Comparison of ENCODE assay signal across 1 cellular context in the genomic region with DNA sequence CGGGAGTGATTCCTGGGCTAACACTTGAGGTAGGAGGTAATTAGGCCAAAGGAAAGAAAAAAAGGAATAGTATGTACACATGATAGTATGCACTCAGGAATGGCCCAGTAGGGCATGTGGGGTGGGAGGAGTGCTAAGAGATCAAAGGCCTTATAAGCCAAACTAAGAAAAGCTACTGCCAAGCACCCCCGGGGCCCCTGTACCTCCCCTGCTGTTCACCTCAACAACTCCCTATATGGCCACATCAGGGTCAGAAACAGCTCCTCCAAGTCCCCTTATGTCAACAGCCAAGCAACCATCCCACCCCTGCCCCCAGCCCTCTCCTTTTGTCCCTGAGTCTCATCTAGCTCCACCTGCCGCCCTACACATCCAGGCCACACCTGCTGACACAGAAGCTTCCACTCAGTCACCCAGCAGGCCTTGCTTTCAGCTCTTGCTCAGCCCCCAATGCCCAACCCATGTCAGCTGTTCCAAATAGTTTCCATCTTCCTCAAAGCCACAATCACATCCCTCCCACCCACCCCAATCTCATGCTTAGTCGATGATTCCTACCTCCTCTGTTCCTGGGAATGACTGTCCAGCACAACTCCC.
TF ChIP-seq lines count a peak whose summit lies in the region.

No MANE protein-coding gene starts in this region.

TF ChIP-seq in HepG2, 621 proteins besides CTCF, POLR2A, EP300 and RAD21 (continued from another document and continues in another):
- TF ChIP-seq, protein P1, sequence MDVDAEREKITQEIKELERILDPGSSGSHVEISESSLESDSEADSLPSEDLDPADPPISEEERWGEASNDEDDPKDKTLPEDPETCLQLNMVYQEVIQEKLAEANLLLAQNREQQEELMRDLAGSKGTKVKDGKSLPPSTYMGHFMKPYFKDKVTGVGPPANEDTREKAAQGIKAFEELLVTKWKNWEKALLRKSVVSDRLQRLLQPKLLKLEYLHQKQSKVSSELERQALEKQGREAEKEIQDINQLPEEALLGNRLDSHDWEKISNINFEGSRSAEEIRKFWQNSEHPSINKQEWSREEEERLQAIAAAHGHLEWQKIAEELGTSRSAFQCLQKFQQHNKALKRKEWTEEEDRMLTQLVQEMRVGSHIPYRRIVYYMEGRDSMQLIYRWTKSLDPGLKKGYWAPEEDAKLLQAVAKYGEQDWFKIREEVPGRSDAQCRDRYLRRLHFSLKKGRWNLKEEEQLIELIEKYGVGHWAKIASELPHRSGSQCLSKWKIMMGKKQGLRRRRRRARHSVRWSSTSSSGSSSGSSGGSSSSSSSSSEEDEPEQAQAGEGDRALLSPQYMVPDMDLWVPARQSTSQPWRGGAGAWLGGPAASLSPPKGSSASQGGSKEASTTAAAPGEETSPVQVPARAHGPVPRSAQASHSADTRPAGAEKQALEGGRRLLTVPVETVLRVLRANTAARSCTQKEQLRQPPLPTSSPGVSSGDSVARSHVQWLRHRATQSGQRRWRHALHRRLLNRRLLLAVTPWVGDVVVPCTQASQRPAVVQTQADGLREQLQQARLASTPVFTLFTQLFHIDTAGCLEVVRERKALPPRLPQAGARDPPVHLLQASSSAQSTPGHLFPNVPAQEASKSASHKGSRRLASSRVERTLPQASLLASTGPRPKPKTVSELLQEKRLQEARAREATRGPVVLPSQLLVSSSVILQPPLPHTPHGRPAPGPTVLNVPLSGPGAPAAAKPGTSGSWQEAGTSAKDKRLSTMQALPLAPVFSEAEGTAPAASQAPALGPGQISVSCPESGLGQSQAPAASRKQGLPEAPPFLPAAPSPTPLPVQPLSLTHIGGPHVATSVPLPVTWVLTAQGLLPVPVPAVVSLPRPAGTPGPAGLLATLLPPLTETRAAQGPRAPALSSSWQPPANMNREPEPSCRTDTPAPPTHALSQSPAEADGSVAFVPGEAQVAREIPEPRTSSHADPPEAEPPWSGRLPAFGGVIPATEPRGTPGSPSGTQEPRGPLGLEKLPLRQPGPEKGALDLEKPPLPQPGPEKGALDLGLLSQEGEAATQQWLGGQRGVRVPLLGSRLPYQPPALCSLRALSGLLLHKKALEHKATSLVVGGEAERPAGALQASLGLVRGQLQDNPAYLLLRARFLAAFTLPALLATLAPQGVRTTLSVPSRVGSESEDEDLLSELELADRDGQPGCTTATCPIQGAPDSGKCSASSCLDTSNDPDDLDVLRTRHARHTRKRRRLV (CRISPR knock-in tag; IDR thresholded peaks at IDR 0.05) = no peak
- TF ChIP-seq SRY (CRISPR knock-in tag; IDR thresholded peaks at IDR 0.05) (no peak), ZNF207 (IDR thresholded peaks at IDR 0.05; ENCODE audit: borderline replicate concordance) (no peak), TSC22D2 (CRISPR knock-in tag; IDR thresholded peaks at IDR 0.05; ENCODE audit: borderline replicate concordance) (no peak), MYPOP (CRISPR knock-in tag; IDR thresholded peaks at IDR 0.05) (no peak), ATF6 (CRISPR knock-in tag; conservative IDR thresholded peaks at IDR 0.05) (no peak), ZSCAN31 (CRISPR knock-in tag; IDR thresholded peaks at IDR 0.05; ENCODE audit: low read depth) (no peak), SP5 (CRISPR knock-in tag; IDR thresholded peaks at IDR 0.05; ENCODE audit: borderline replicate concordance, low read depth) (peak; percentile 57), ERF (CRISPR knock-in tag; IDR thresholded peaks at IDR 0.05) (no peak), NBN (conservative IDR thresholded peaks at IDR 0.05) (no peak), RARA (CRISPR knock-in tag; IDR thresholded peaks at IDR 0.05) (peak; percentile 17; the same call in 1 of the 2 replicates), HNRNPH1 (optimal IDR thresholded peaks at IDR 0.05; ENCODE audit: low read depth, low read length) (no peak), MTA1 (CRISPR knock-in tag; IDR thresholded peaks at IDR 0.05; ENCODE audit: borderline replicate concordance) (peak; percentile 62; the same call in 1 of the 2 replicates), ZFP41 (CRISPR knock-in tag; IDR thresholded peaks at IDR 0.05; ENCODE audit: borderline replicate concordance) (no peak), ZNF597 (CRISPR knock-in tag; IDR thresholded peaks at IDR 0.05) (no peak), NR2C2 (CRISPR knock-in tag; IDR thresholded peaks at IDR 0.05; ENCODE audit: borderline replicate concordance) (no peak), SIN3A (IDR thresholded peaks at IDR 0.05; ENCODE audit: borderline replicate concordance, low read depth, low read length) (no peak), SIX1 (CRISPR knock-in tag; IDR thresholded peaks at IDR 0.05; ENCODE audit: borderline replicate concordance) (0 out of 2 replicates have a peak, but pooled peaks have one; percentile 7), PAX8 (CRISPR knock-in tag; IDR thresholded peaks at IDR 0.05; ENCODE audit: borderline replicate concordance) (no peak), ZNF776 (CRISPR knock-in tag; IDR thresholded peaks at IDR 0.05) (no peak), ZFP90 (CRISPR knock-in tag; IDR thresholded peaks at IDR 0.05; ENCODE audit: borderline replicate concordance) (no peak), ZNF333 (CRISPR knock-in tag; IDR thresholded peaks at IDR 0.05; ENCODE audit: borderline replicate concordance) (no peak), NFE2L2 (IDR thresholded peaks at IDR 0.05; ENCODE audit: low read length) (no peak), CBX2 (IDR thresholded peaks at IDR 0.05; ENCODE audit: low read depth, low read length) (no peak), CBX2 (CRISPR knock-in tag; IDR thresholded peaks at IDR 0.05; ENCODE audit: low read depth) (no peak), EZH2 (conservative IDR thresholded peaks at IDR 0.05; ENCODE audit: low read depth, low read length) (no peak), TBP (CRISPR knock-in tag; IDR thresholded peaks at IDR 0.05) (no peak), GATAD2A (CRISPR knock-in tag; IDR thresholded peaks at IDR 0.05) (0 out of 2 replicates have a peak, but pooled peaks have one; percentile 27), JDP2 (CRISPR knock-in tag; IDR thresholded peaks at IDR 0.05; ENCODE audit: borderline replicate concordance) (no peak), ZNF644 (CRISPR knock-in tag; IDR thresholded peaks at IDR 0.05; ENCODE audit: low read depth) (0 out of 2 replicates have a peak, but pooled peaks have one; percentile 34), PTBP1 (IDR thresholded peaks at IDR 0.05; ENCODE audit: low read depth, low read length, poor library complexity, severe bottlenecking) (no peak), REST (IDR thresholded peaks at IDR 0.05; ENCODE audit: borderline replicate concordance in 1 of 2, low read depth in 1 of 2, low read length in 2 of 2) (no peak), ZMYM4 (CRISPR knock-in tag; IDR thresholded peaks at IDR 0.05) (peak; percentile 41; the same call in 1 of the 2 replicates), MLXIP (CRISPR knock-in tag; IDR thresholded peaks at IDR 0.05; ENCODE audit: borderline replicate concordance) (no peak)
- TF ChIP-seq, protein P2, sequence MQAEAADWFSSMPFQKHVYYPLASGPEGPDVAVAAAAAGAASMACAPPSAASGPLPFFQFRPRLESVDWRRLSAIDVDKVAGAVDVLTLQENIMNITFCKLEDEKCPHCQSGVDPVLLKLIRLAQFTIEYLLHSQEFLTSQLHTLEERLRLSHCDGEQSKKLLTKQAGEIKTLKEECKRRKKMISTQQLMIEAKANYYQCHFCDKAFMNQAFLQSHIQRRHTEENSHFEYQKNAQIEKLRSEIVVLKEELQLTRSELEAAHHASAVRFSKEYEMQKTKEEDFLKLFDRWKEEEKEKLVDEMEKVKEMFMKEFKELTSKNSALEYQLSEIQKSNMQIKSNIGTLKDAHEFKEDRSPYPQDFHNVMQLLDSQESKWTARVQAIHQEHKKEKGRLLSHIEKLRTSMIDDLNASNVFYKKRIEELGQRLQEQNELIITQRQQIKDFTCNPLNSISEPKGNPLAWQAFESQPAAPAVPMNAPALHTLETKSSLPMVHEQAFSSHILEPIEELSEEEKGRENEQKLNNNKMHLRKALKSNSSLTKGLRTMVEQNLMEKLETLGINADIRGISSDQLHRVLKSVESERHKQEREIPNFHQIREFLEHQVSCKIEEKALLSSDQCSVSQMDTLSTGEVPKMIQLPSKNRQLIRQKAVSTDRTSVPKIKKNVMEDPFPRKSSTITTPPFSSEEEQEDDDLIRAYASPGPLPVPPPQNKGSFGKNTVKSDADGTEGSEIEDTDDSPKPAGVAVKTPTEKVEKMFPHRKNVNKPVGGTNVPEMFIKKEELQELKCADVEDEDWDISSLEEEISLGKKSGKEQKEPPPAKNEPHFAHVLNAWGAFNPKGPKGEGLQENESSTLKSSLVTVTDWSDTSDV (CRISPR knock-in tag; IDR thresholded peaks at IDR 0.05) = no peak
- TF ChIP-seq, protein P3, sequence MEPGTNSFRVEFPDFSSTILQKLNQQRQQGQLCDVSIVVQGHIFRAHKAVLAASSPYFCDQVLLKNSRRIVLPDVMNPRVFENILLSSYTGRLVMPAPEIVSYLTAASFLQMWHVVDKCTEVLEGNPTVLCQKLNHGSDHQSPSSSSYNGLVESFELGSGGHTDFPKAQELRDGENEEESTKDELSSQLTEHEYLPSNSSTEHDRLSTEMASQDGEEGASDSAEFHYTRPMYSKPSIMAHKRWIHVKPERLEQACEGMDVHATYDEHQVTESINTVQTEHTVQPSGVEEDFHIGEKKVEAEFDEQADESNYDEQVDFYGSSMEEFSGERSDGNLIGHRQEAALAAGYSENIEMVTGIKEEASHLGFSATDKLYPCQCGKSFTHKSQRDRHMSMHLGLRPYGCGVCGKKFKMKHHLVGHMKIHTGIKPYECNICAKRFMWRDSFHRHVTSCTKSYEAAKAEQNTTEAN (CRISPR knock-in tag; conservative IDR thresholded peaks at IDR 0.05) = no peak
